In genomic region chrX:63361494-63361893, GRCh38 we compare ENCODE assay signal across 17 cellular contexts. TPM values are rescaled to one million over a fixed set of nuclear protein-coding genes. Genes with fewer than 3 reads are reported as not detected.
A peak's percentile ranks its signal among the peaks of the same experiment; 100 is the strongest.
DNase-seq lines count a peak whose midpoint lies in the region; ATAC-seq and TF ChIP-seq lines count a peak whose summit lies in the region.
"Had no signal": no experiment of that assay in that cellular context is flagged by ENCODE, and none has a peak within 500 bp of the region (broad histone marks: within the 10 kb centered on the region; RNA-seq: fewer than 3 reads in every experiment).

No MANE protein-coding gene starts in this region.

- no peaks in the 10 kb centered on the region for H3K9me3 ChIP-seq in mesodermal cell (ENCODE audit: control insufficient read depth, low read length)

- H3K4me3 ChIP-seq in mesodermal cell (ENCODE audit: extremely low read depth, insufficient read depth, low read length, poor library complexity, severe bottlenecking) (no peak overlapping the region), H7 (ENCODE audit: insufficient read depth, low read depth, low read length) (no peak overlapping the region)
- H3K4me3 ChIP-seq: GM12878 had no signal

- peak overlapping the region; percentile 5 for H3K27ac ChIP-seq in mesodermal cell (ENCODE audit: low read depth, low read length, severe bottlenecking)

- DNase-seq in ELF-1 (ENCODE audit: low read depth, low spot score) (peak; percentile 21), HEK293T (ENCODE audit: extremely low spot score) (no peak), H7 (no peak), NCI-H1436 (lab: John Stamatoyannopoulos, UW) (no peak)
- DNase-seq: 8988T; C1 segment of cervical spinal cord; Calu3; CD4-positive, alpha-beta memory T cell; COR-L47; DMS53; DMS79 treated with DMSO at 0.1 percent for 48 hours; GOT3; HCEC 1CT; HFFc6 had no signal

- WGBS in mesodermal cell (ENCODE audit: insufficient coverage in 2 of 2), 2 experiments = no CpG with 5 or more reads among the region's 2 CpGs

- CTCF ChIA-PET in HEK293T (lab: Yijun Ruan, JAX) = no interaction called here

- no peak for ATAC-seq in GM21723 (IDR thresholded peaks at IDR 0.05; ENCODE audit: unreplicated experiment)
- ATAC-seq: GM12878 had no signal

- POLR2A ChIA-PET in HEK293T (lab: Yijun Ruan, JAX) = no interaction called here

- H3K27me3 ChIP-seq in H7 (ENCODE audit: control insufficient read depth, insufficient read depth, low read length) = no peaks in the 10 kb centered on the region

- H3K4me1 ChIP-seq in mesodermal cell (ENCODE audit: control insufficient read depth, insufficient read depth, low read length, poor library complexity, severe bottlenecking) = no peaks in the 10 kb centered on the region

- no peaks in the 10 kb centered on the region for H3K36me3 ChIP-seq in mesodermal cell (ENCODE audit: control insufficient read depth, insufficient read depth, low read length)
- H3K36me3 ChIP-seq in H7 (replicated peaks; ENCODE audit: control insufficient read depth, insufficient read depth, low read length) = no peaks in the 10 kb centered on the region

TF ChIP-seq in HEK293T, 16 proteins besides CTCF, POLR2A, EP300 and RAD21:
- TF ChIP-seq ELF4 (IDR thresholded peaks at IDR 0.05) (no peak), CTBP1 (IDR thresholded peaks at IDR 0.05; ENCODE audit: borderline replicate concordance) (0 out of 2 replicates have a peak, but pooled peaks have one; percentile 56)

RNA-seq across cellular contexts. Expression of gene SPIN4, which starts 10.4 kb away (rescaled TPM):
- polyA plus RNA-seq in mesodermal cell (2013, experiment 1 of 2) = 67.6 TPM
- 72.4 TPM for polyA plus RNA-seq in mesodermal cell (2013, experiment 2 of 2)
- total RNA-seq in H7 (2014; rRNA removed; shearing (Covaris generic)) = 21.4 and 25.2 TPM in 2 replicates
